Comparison of ENCODE assay signal across 27 cellular contexts in genomic region chr12:133235401-133236112, GRCh38. TPM values are rescaled to one million over a fixed set of nuclear protein-coding genes. Genes with fewer than 3 reads are reported as not detected.
A peak's percentile ranks its signal among the peaks of the same experiment; 100 is the strongest.
DNase-seq lines count a peak whose midpoint lies in the region; ATAC-seq and TF ChIP-seq lines count a peak whose summit lies in the region.
"Had no signal": no experiment of that assay in that cellular context is flagged by ENCODE, and none has a peak within 500 bp of the region (broad histone marks: within the 10 kb centered on the region; RNA-seq: fewer than 3 reads in every experiment).

ANHX (minus strand) TSS chr12:133235877; CDS start chr12:133234356, 1,521 bp downstream.

- H3K9me3 ChIP-seq in SK-N-SH, result no peaks in the 10 kb centered on the region
- H3K9me3 ChIP-seq in osteoblast (ENCODE audit: low read depth, low read length), result peaks cover 7% of the 10 kb centered on the region

- no peak for TF ChIP-seq RAD21 in SK-N-SH (IDR thresholded peaks at IDR 0.05; ENCODE audit: low read length)

- H3K79me2 ChIP-seq in SK-N-SH (ENCODE audit: insufficient read depth), result no peaks in the 10 kb centered on the region
- H3K79me2 ChIP-seq in osteoblast (ENCODE audit: insufficient read depth, low read length), result no peaks in the 10 kb centered on the region

- H3K4me3 ChIP-seq in SK-N-SH (ENCODE audit: low read depth in 2 of 2, low read length in 1 of 2) (no peak within 1 kb of the TSS), osteoblast (ENCODE audit: insufficient read depth, low read length) (no peak within 1 kb of the TSS)

- no peak within 1 kb of the TSS for H3K4me2 ChIP-seq in SK-N-SH
- H3K4me2 ChIP-seq in osteoblast (ENCODE audit: insufficient read depth, low read length), result no peak within 1 kb of the TSS

- 50% methylated on average over 41 of the region's 61 CpGs for WGBS in SK-N-SH (ENCODE audit: low lambda C conversion rate)

- TF ChIP-seq CTCF in SK-N-SH (IDR thresholded peaks at IDR 0.05), result no peak
- TF ChIP-seq CTCF in osteoblast (IDR thresholded peaks at IDR 0.05; ENCODE audit: extremely low read depth, low read depth, low read length), result no peak

- no peaks in the 10 kb centered on the region for H3K9me2 ChIP-seq in SK-N-SH

- ATAC-seq in SK-N-SH treated with all-trans-retinoic acid at 6 μM for 48 hours, result no peak
- ATAC-seq in esophagus mucosa, result peak; percentile 13
- no peak for ATAC-seq in GM18861 (IDR thresholded peaks at IDR 0.05; ENCODE audit: unreplicated experiment)
- ATAC-seq: HepG2, Panc1 had no signal

- POLR2A ChIA-PET in SK-N-SH (lab: Yijun Ruan, JAX), result no interaction called here

- H3K36me3 ChIP-seq in SK-N-SH (replicated peaks in 1 of 2; ENCODE audit: control insufficient read depth in 1 of 2, insufficient read depth in 2 of 2, low read length in 1 of 2), result no peaks in the 10 kb centered on the region
- H3K36me3 ChIP-seq in osteoblast (ENCODE audit: insufficient read depth, low read length), result no peaks in the 10 kb centered on the region
- H3K36me3 ChIP-seq: BE2C had no signal

- no peaks in the 10 kb centered on the region for H3F3A ChIP-seq in SK-N-SH (replicated peaks; ENCODE audit: insufficient read depth)

- H3K4me1 ChIP-seq in SK-N-SH (ENCODE audit: control insufficient read depth in 1 of 2, insufficient read depth in 2 of 2, low read depth in 1 of 2, low read length in 1 of 2), result no peaks in the 10 kb centered on the region
- no peaks in the 10 kb centered on the region for H3K4me1 ChIP-seq in osteoblast (ENCODE audit: insufficient read depth, low read length)
- H3K4me1 ChIP-seq: BE2C had no signal

- H3K27ac ChIP-seq in SK-N-SH (ENCODE audit: low read depth in 2 of 2, low read length in 1 of 2) (no peak within 1 kb of the TSS), osteoblast (ENCODE audit: low read depth, low read length) (no peak within 1 kb of the TSS)
- H3K27ac ChIP-seq: 22Rv1 had no signal

- CTCF ChIA-PET in SK-N-SH (lab: Yijun Ruan, JAX), result no interaction called here

- no peak within 1 kb of the TSS for H3K9ac ChIP-seq in SK-N-SH

- no peak for TF ChIP-seq EP300 in SK-N-SH (IDR thresholded peaks at IDR 0.05; ENCODE audit: borderline replicate concordance in 1 of 2, low read depth in 1 of 2, low read length in 1 of 2)

- no peaks in the 10 kb centered on the region for H4K20me1 ChIP-seq in SK-N-SH (ENCODE audit: insufficient read depth)
- no peaks in the 10 kb centered on the region for H4K20me1 ChIP-seq in osteoblast (ENCODE audit: insufficient read depth, low read length)

- no peak within 1 kb of the TSS for H2AFZ ChIP-seq in SK-N-SH (ENCODE audit: low read depth)
- no peak within 1 kb of the TSS for H2AFZ ChIP-seq in osteoblast (ENCODE audit: low read length)

- DNase-seq in SK-N-SH (peak; percentile 27), osteoblast (ENCODE audit: insufficient read length, low spot score, missing footprints) (peak; percentile 62), NCI-H2107 (lab: John Stamatoyannopoulos, UW) (no peak), NCI-H1048 (lab: John Stamatoyannopoulos, UW) (no peak)
- DNase-seq: BE2C; CD8-positive, alpha-beta memory T cell; DMS79 treated with DMSO at 0.1 percent for 48 hours; GF-D8; Kasumi-1; NCI-H1105 treated with DMSO at 0.1 percent for 48 hours; NCI-H146; NCI-H2081; NCI-H2171; NCI-H226; NCI-H510A; NCI-H69; SHP77 treated with DMSO at 0.1 percent for 48 hours had no signal

- no peaks in the 10 kb centered on the region for H3K27me3 ChIP-seq in SK-N-SH (ENCODE audit: insufficient read depth)
- H3K27me3 ChIP-seq in osteoblast (ENCODE audit: insufficient read depth, low read length), result no peaks in the 10 kb centered on the region
- H3K27me3 ChIP-seq: BE2C had no signal

TF ChIP-seq in SK-N-SH, 30 proteins besides CTCF, POLR2A, EP300 and RAD21 (continues in another document):
- TF ChIP-seq TCF12 (IDR thresholded peaks at IDR 0.05) (no peak), GABPA (IDR thresholded peaks at IDR 0.05; ENCODE audit: low read depth) (no peak), SIN3A (IDR thresholded peaks at IDR 0.05; ENCODE audit: borderline replicate concordance, low read depth, low read length) (no peak), FOSL2 (IDR thresholded peaks at IDR 0.05; ENCODE audit: borderline replicate concordance, low read depth) (no peak), GATA2 (CRISPR knock-in tag; IDR thresholded peaks at IDR 0.05) (no peak), SMC3 (IDR thresholded peaks at IDR 0.05; ENCODE audit: low read depth, low read length) (no peak), MAX (IDR thresholded peaks at IDR 0.05; ENCODE audit: low read depth) (no peak), REST (IDR thresholded peaks at IDR 0.05; ENCODE audit: low read depth, low read length) (no peak), JUND (IDR thresholded peaks at IDR 0.05) (no peak), RFX5 (IDR thresholded peaks at IDR 0.05; ENCODE audit: low read length) (no peak), NRF1 (IDR thresholded peaks at IDR 0.05; ENCODE audit: low read depth, low read length) (no peak)

TF ChIP-seq in SK-N-SH treated with all-trans-retinoic acid at 6 μM for 48 hours, 23 proteins besides CTCF, POLR2A, EP300 and RAD21:
- TF ChIP-seq SNAI2 (CRISPR knock-in tag; IDR thresholded peaks at IDR 0.05), result no peak
- TF ChIP-seq CREB5 (CRISPR knock-in tag; IDR thresholded peaks at IDR 0.05; ENCODE audit: low read depth), result no peak
- no peak for TF ChIP-seq POU6F1 (CRISPR knock-in tag; IDR thresholded peaks at IDR 0.05; ENCODE audit: borderline replicate concordance, low read depth)
- no peak for TF ChIP-seq TOX (CRISPR knock-in tag; IDR thresholded peaks at IDR 0.05; ENCODE audit: borderline replicate concordance)
- no peak for TF ChIP-seq ZNF565 (CRISPR knock-in tag; conservative IDR thresholded peaks at IDR 0.05; ENCODE audit: low read depth)
- TF ChIP-seq ZNF8 (CRISPR knock-in tag; IDR thresholded peaks at IDR 0.05), result no peak
- TF ChIP-seq OSR1 (CRISPR knock-in tag; IDR thresholded peaks at IDR 0.05), result no peak
- TF ChIP-seq ZNF70 (CRISPR knock-in tag; IDR thresholded peaks at IDR 0.05), result no peak
- no peak for TF ChIP-seq PPARA (CRISPR knock-in tag; IDR thresholded peaks at IDR 0.05; ENCODE audit: borderline replicate concordance)
- TF ChIP-seq GLIS3 (CRISPR knock-in tag; IDR thresholded peaks at IDR 0.05), result no peak
- no peak for TF ChIP-seq TCF4 (CRISPR knock-in tag; IDR thresholded peaks at IDR 0.05; ENCODE audit: borderline replicate concordance)
- TF ChIP-seq PATZ1 (CRISPR knock-in tag; IDR thresholded peaks at IDR 0.05; ENCODE audit: borderline replicate concordance), result no peak

RNA-seq across cellular contexts. Expression of gene ANHX, which starts in this region (rescaled TPM):
- not detected in 2 replicates for polyA plus RNA-seq in SK-N-SH (2012; rRNA removed)
- polyA plus RNA-seq in SK-N-SH (2012; cell fraction: cytosol; rRNA removed), result not detected in 2 replicates
- not detected in 2 replicates for polyA plus RNA-seq in SK-N-SH (2012; cell fraction: nucleus; rRNA removed)
- total RNA-seq in esophagus mucosa (not detected), osteoblast (not detected in 2 replicates)
- total RNA-seq: CD8-positive, alpha-beta memory T cell; HepG2; HT1080; M059J; OCI-LY7 had no signal
- polyA plus RNA-seq: CD14-positive monocyte; CD8-positive, alpha-beta memory T cell; HepG2 had no signal

Comparison
In these comparisons a context has a peak if more than half of its experiments do, and no peak if none do; other contexts are left out.
1. Peak in DNase-seq in SK-N-SH; RNA of the gene not detected or under 1 TPM.
2. Peak in ATAC-seq in esophagus mucosa; RNA of the gene not detected or under 1 TPM.
3. Peak in DNase-seq in osteoblast; RNA of the gene not detected or under 1 TPM.